ENCODE assay signal across 11 cellular contexts in the genomic region with DNA sequence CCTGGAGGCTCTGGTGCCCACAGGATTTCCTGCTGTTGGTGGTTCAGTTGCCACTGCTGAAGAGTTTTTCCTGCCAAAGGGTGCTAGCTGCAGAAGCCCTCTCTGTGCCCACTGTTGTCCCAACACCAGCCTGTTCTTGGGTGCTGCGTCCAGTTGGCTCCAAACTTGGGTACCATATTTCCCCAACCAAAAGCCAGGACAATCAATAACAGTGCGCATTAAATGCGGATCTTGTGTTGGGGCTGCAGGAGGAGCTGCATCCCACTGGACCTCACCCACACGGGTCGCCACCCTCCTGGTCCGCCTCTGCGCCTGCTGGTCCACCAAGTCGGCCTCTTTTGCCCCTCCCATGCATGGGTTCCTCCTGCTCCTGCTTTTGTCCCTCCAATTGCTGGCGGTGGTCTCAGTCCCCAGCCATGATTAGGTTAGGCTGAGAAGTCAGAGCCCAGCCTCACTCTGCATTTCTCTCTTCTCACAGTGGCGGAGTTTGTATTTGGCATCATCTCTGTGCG. TPM values are rescaled to one million over a fixed set of nuclear protein-coding genes. Genes with fewer than 3 reads are reported as not detected.
DNase-seq lines count a peak whose midpoint lies in the region; FAIRE-seq and TF ChIP-seq lines count a peak whose summit lies in the region.
"Had no signal": no experiment of that assay in that cellular context is flagged by ENCODE, and none has a peak within 500 bp of the region (broad histone marks: within the 10 kb centered on the region; RNA-seq: fewer than 3 reads in every experiment).

No MANE protein-coding gene starts in this region.

- no peaks in the 10 kb centered on the region for H3K27me3 Mint-ChIP-seq in dendritic cell treated with granulocyte-macrophage colony-stimulating factor and Interleukin-4, amounts not matched to agents 40 ng/mL and 50 ng/mL, for 4 days
- peaks cover 27% of the 10 kb centered on the region for H3K27me3 Mint-ChIP-seq in endodermal cell (ENCODE audit: insufficient read depth)

- DNase-seq in neuronal stem cell (ENCODE audit: low spot score) (no peak), endodermal cell (no peak), H54 (ENCODE audit: insufficient read length, low spot score) (no peak), cerebellum (ENCODE audit: low spot score) (no peak), H7 (no peak)

- H2BK5ac ChIP-seq in neuronal stem cell (ENCODE audit: low read length), result no peak overlapping the region

- peak overlapping the region; percentile 41 for H2AK5ac ChIP-seq in neuronal stem cell (ENCODE audit: low read depth, low read length)

- H3K27ac ChIP-seq in BLaER1 treated with 17β-estradiol and CSF1 and Interleukin-3, amounts not matched to agents 10 nM and 100 nM, result peak overlapping the region; percentile 50 to 98 (median 95); a peak in 21 of 22 replicates
- H3K27ac ChIP-seq in KOPT-K1 (ENCODE audit: low read depth, low read length, poor library complexity, severe bottlenecking) (peak overlapping the region; percentile 99), neuronal stem cell (replicated peaks; ENCODE audit: low read length) (no peak overlapping the region), endodermal cell (ENCODE audit: low read depth, low read length) (no peak overlapping the region)
- H3K27ac ChIP-seq: SJCRH30, testis had no signal

- intact Hi-C loops in dendritic cell treated with granulocyte-macrophage colony-stimulating factor and Interleukin-4, amounts not matched to agents 40 ng/mL and 50 ng/mL, for 4 days (cut with micrococcal nuclease), result no loop called here

- no peak overlapping the region for H4K8ac ChIP-seq in neuronal stem cell (ENCODE audit: low read depth, low read length)

- peak overlapping the region; percentile 31 to 91 (median 75); a peak in 20 of 22 replicates for H3K9ac ChIP-seq in BLaER1 treated with 17β-estradiol and CSF1 and Interleukin-3, amounts not matched to agents 10 nM and 100 nM
- H3K9ac ChIP-seq in neuronal stem cell (ENCODE audit: low read depth, low read length, poor library complexity) (no peak overlapping the region), endodermal cell (ENCODE audit: extremely low read depth, low read length, poor library complexity, severe bottlenecking) (no peak overlapping the region)

- peaks cover 0 to 70% (median 0%) of the 10 kb centered on the region in 11 experiments; a peak in 5 of 22 replicates for H4K20me1 ChIP-seq in BLaER1 treated with 17β-estradiol and CSF1 and Interleukin-3, amounts not matched to agents 10 nM and 100 nM

- FAIRE-seq in H54 (lab: Jason Lieb, UNC), result no peak
- FAIRE-seq: colon had no signal

- peak overlapping the region; percentile 7 to 60 (median 40); a peak in 17 of 20 replicates for H3K4me3 ChIP-seq in BLaER1 treated with 17β-estradiol and CSF1 and Interleukin-3, amounts not matched to agents 10 nM and 100 nM
- no peak overlapping the region for H3K4me3 ChIP-seq in neuronal stem cell (ENCODE audit: low read length in 2 of 2)
- H3K4me3 ChIP-seq in endodermal cell (ENCODE audit: low read length), result no peak overlapping the region
- no peak overlapping the region for H3K4me3 ChIP-seq in H7 (ENCODE audit: insufficient read depth, low read depth, low read length)
- H3K4me3 ChIP-seq: SJCRH30, testis had no signal

- H3K4me3 Mint-ChIP-seq in dendritic cell treated with granulocyte-macrophage colony-stimulating factor and Interleukin-4, amounts not matched to agents 40 ng/mL and 50 ng/mL, for 4 days, result peak overlapping the region; percentile 28
- no peak overlapping the region for H3K4me3 Mint-ChIP-seq in endodermal cell

- TF ChIP-seq POLR2A in H54 (IDR thresholded peaks at IDR 0.05; ENCODE audit: low read depth, low read length), result no peak

- no peaks in the 10 kb centered on the region for H3K9me3 Mint-ChIP-seq in dendritic cell treated with granulocyte-macrophage colony-stimulating factor and Interleukin-4, amounts not matched to agents 40 ng/mL and 50 ng/mL, for 4 days
- H3K9me3 Mint-ChIP-seq in endodermal cell, result no peaks in the 10 kb centered on the region

- no peak for TF ChIP-seq CTCF in endodermal cell (conservative IDR thresholded peaks at IDR 0.05)

- no peaks in the 10 kb centered on the region for H3K27me3 ChIP-seq in BLaER1 treated with 17β-estradiol and CSF1 and Interleukin-3, amounts not matched to agents 10 nM and 100 nM
- peaks cover 0 to 25% (median 0%) of the 10 kb centered on the region in 3 experiments for H3K27me3 ChIP-seq in neuronal stem cell (ENCODE audit: control insufficient read depth in 3 of 3, insufficient read depth in 3 of 3, low read depth in 1 of 3, low read length in 3 of 3)
- peaks cover 16% of the 10 kb centered on the region for H3K27me3 ChIP-seq in endodermal cell (ENCODE audit: control insufficient read depth, insufficient read depth, low read length, poor library complexity, severe bottlenecking)
- peaks cover 4% of the 10 kb centered on the region for H3K27me3 ChIP-seq in H7 (ENCODE audit: control insufficient read depth, insufficient read depth, low read length)
- H3K27me3 ChIP-seq: SJCRH30, testis had no signal

- no peak overlapping the region for H3K23ac ChIP-seq in neuronal stem cell (ENCODE audit: low read depth, low read length, poor library complexity)

- H3K4me1 Mint-ChIP-seq in dendritic cell treated with granulocyte-macrophage colony-stimulating factor and Interleukin-4, amounts not matched to agents 40 ng/mL and 50 ng/mL, for 4 days (ENCODE audit: low read depth), result peaks cover 85% of the 10 kb centered on the region
- H3K4me1 Mint-ChIP-seq in endodermal cell, result peaks cover 30% of the 10 kb centered on the region

- H3K9me3 ChIP-seq in BLaER1 treated with 17β-estradiol and CSF1 and Interleukin-3, amounts not matched to agents 10 nM and 100 nM (replicated peaks in 1 of 11), result peaks cover 0 to 25% (median 22%) of the 10 kb centered on the region in 11 experiments; a peak in 15 of 22 replicates
- H3K9me3 ChIP-seq in KOPT-K1 (ENCODE audit: insufficient read depth, low read length, poor library complexity, severe bottlenecking) (no peaks in the 10 kb centered on the region), neuronal stem cell (replicated peaks in 1 of 2; ENCODE audit: control insufficient read depth in 2 of 2, insufficient read depth in 1 of 2, low read depth in 1 of 2, low read length in 2 of 2) (no peaks in the 10 kb centered on the region), endodermal cell (ENCODE audit: control insufficient read depth, low read length) (no peaks in the 10 kb centered on the region)
- H3K9me3 ChIP-seq: SJCRH30, testis had no signal

- H3K36me3 ChIP-seq in BLaER1 treated with 17β-estradiol and CSF1 and Interleukin-3, amounts not matched to agents 10 nM and 100 nM, result peaks cover 23 to 68% (median 42%) of the 10 kb centered on the region in 11 experiments
- peaks cover 14% of the 10 kb centered on the region for H3K36me3 ChIP-seq in KOPT-K1 (ENCODE audit: insufficient read depth, low read length)
- no peaks in the 10 kb centered on the region for H3K36me3 ChIP-seq in neuronal stem cell (replicated peaks in 1 of 2; ENCODE audit: control insufficient read depth in 2 of 2, insufficient read depth in 2 of 2, low read length in 2 of 2)
- no peaks in the 10 kb centered on the region for H3K36me3 ChIP-seq in endodermal cell (ENCODE audit: control insufficient read depth, insufficient read depth, low read length)
- H3K36me3 ChIP-seq in H7 (replicated peaks; ENCODE audit: control insufficient read depth, insufficient read depth, low read length), result no peaks in the 10 kb centered on the region
- H3K36me3 ChIP-seq: SJCRH30 had no signal

- no peak overlapping the region for H3K14ac ChIP-seq in neuronal stem cell (ENCODE audit: low read length)

- H3K27ac Mint-ChIP-seq in dendritic cell treated with granulocyte-macrophage colony-stimulating factor and Interleukin-4, amounts not matched to agents 40 ng/mL and 50 ng/mL, for 4 days, result peak overlapping the region; percentile 93
- no peak overlapping the region for H3K27ac Mint-ChIP-seq in endodermal cell

- no peak overlapping the region for H4K91ac ChIP-seq in neuronal stem cell (ENCODE audit: low read depth, low read length, poor library complexity)

- no peak overlapping the region for H2BK15ac ChIP-seq in neuronal stem cell (ENCODE audit: low read length)

- no peak overlapping the region for H2AFZ ChIP-seq in neuronal stem cell (ENCODE audit: low read length)

- no peak overlapping the region for H2BK12ac ChIP-seq in neuronal stem cell (ENCODE audit: low read length)

- WGBS in neuronal stem cell (ENCODE audit: extremely low coverage in 2 of 2, insufficient read length in 2 of 2, insufficient replicate concordance in 1 of 2), 2 donors, result no CpG with 5 or more reads among the region's 11 CpGs
- WGBS in endodermal cell (ENCODE audit: insufficient coverage in 1 of 2, insufficient read length in 1 of 2), 2 experiments, result 95 to 96% methylated on average over 11 of the region's 11 CpGs

- no peak overlapping the region for H3K18ac ChIP-seq in neuronal stem cell (ENCODE audit: low read length)

- peaks cover 84 to 100% (median 93%) of the 10 kb centered on the region in 10 experiments for H3K4me1 ChIP-seq in BLaER1 treated with 17β-estradiol and CSF1 and Interleukin-3, amounts not matched to agents 10 nM and 100 nM
- peaks cover 0 to 13% of the 10 kb centered on the region in 2 donors for H3K4me1 ChIP-seq in neuronal stem cell (ENCODE audit: control insufficient read depth in 2 of 2, insufficient read depth in 1 of 2, low read depth in 1 of 2, low read length in 2 of 2)
- no peaks in the 10 kb centered on the region for H3K4me1 ChIP-seq in endodermal cell (ENCODE audit: control insufficient read depth, insufficient read depth, low read length)
- H3K4me1 ChIP-seq: SJCRH30 had no signal

- no peak overlapping the region for H2BK120ac ChIP-seq in neuronal stem cell (ENCODE audit: low read depth, low read length)

- peaks cover 57% of the 10 kb centered on the region for H3K36me3 Mint-ChIP-seq in dendritic cell treated with granulocyte-macrophage colony-stimulating factor and Interleukin-4, amounts not matched to agents 40 ng/mL and 50 ng/mL, for 4 days (ENCODE audit: low read depth)
- H3K36me3 Mint-ChIP-seq in endodermal cell (ENCODE audit: low read depth), result no peaks in the 10 kb centered on the region

- no peaks in the 10 kb centered on the region for H3K79me1 ChIP-seq in neuronal stem cell (ENCODE audit: low read depth, low read length)

- H3K4me2 ChIP-seq in BLaER1 treated with 17β-estradiol and CSF1 and Interleukin-3, amounts not matched to agents 10 nM and 100 nM, result peak overlapping the region; percentile 95 to 100 (median 99)
- H3K4me2 ChIP-seq in neuronal stem cell (ENCODE audit: insufficient read depth, low read length, poor library complexity, severe bottlenecking), result no peak overlapping the region

- no peak overlapping the region for H3K4ac ChIP-seq in neuronal stem cell (ENCODE audit: low read length)

RNA-seq across cellular contexts. Expression of a gene that starts 9.8 kb away (rescaled TPM):
- polyA plus RNA-seq in neuronal stem cell (2013, experiment 1 of 2), result 1.4 TPM
- polyA plus RNA-seq in neuronal stem cell (2013, experiment 2 of 2), result 1.8 TPM
- total RNA-seq in endodermal cell (1 to 10 TPM; 1.6 to 5.4 TPM), cerebellum (14.2 TPM)
- polyA plus RNA-seq in endodermal cell (2013, experiment 1 of 2), result 1.5 TPM
- 1.7 TPM for polyA plus RNA-seq in endodermal cell (2013, experiment 2 of 2)
- 0.07 and 0.92 TPM in 2 replicates for total RNA-seq in H7 (2014; rRNA removed; shearing (Covaris generic))

Comparison
In these comparisons a context has a peak if more than half of its experiments do, and no peak if none do; other contexts are left out.
1. H3K27ac ChIP-seq: peak in BLaER1 treated with 17β-estradiol and CSF1 and Interleukin-3, amounts not matched to agents 10 nM and 100 nM (11 of 11) and KOPT-K1 (single experiment); none in neuronal stem cell (single experiment) and endodermal cell (single experiment).
2. H3K4me3 ChIP-seq: peak in BLaER1 treated with 17β-estradiol and CSF1 and Interleukin-3, amounts not matched to agents 10 nM and 100 nM (10 of 10); none in neuronal stem cell (0 of 2), endodermal cell (single experiment) and H7 (single experiment).
3. H3K9ac ChIP-seq: peak in BLaER1 treated with 17β-estradiol and CSF1 and Interleukin-3, amounts not matched to agents 10 nM and 100 nM (11 of 11); none in neuronal stem cell (single experiment) and endodermal cell (single experiment).